In genomic region chr5:77437194-77437593, GRCh38 we compare ENCODE assay signal across 13 cellular contexts. TPM values are rescaled to one million over a fixed set of nuclear protein-coding genes. Genes with fewer than 3 reads are reported as not detected.
DNase-seq lines count a peak whose midpoint lies in the region; ATAC-seq, FAIRE-seq and TF ChIP-seq lines count a peak whose summit lies in the region.
"Had no signal": no experiment of that assay in that cellular context is flagged by ENCODE, and none has a peak within 500 bp of the region (broad histone marks: within the 10 kb centered on the region; RNA-seq: fewer than 3 reads in every experiment).

No MANE protein-coding gene starts in this region.

- peak; percentile 39 for DNase-seq in NCI-H1105 treated with DMSO at 0.1 percent for 48 hours (lab: John Stamatoyannopoulos, UW)
- no peak for DNase-seq in NCI-H1105 (lab: John Stamatoyannopoulos, UW)
- DNase-seq in NCI-H1436 treated with DMSO at 0.1 percent for 48 hours (lab: John Stamatoyannopoulos, UW): peak; percentile 9
- DNase-seq in GM12878 (ENCODE audit: low read depth, low spot score): no peak
- DNase-seq in kidney: no peak
- no peak for DNase-seq in suprapubic skin (ENCODE audit: low spot score in 2 of 2)
- no peak for DNase-seq in HK-2 (ENCODE audit: unreplicated experiment)
- DNase-seq: ACHN; activated CD4-positive, alpha-beta T cell treated with anti-CD3 and anti-CD28 coated beads for 36 hours; mammary epithelial cell; spleen had no signal

- FAIRE-seq in GM12878 (lab: Jason Lieb, UNC): no peak
- no peak for FAIRE-seq in kidney (lab: Jason Lieb, UNC)

- TF ChIP-seq RAD21 in GM12878 (IDR thresholded peaks at IDR 0.05; ENCODE audit: insufficient read depth, low read depth, low read length) (peak; percentile 63), neural cell (conservative IDR thresholded peaks at IDR 0.05) (peak; percentile 82)

- intact Hi-C loops in GM12878 (cut with micrococcal nuclease; ENCODE audit: unreplicated experiment) (loop anchor here (10.0 kb wide), 1 partner anchor 572 kb away; no protein-coding TSS in a partner anchor), kidney (cut with DNase I) (no loop called here)

- H3K27ac ChIP-seq in GM12878 (ENCODE audit: control insufficient read depth, insufficient read depth): no peak overlapping the region
- no peak overlapping the region for H3K27ac ChIP-seq in neural cell (ENCODE audit: low read length)
- no peak overlapping the region for H3K27ac ChIP-seq in kidney (ENCODE audit: low read depth in 2 of 2, low read length in 2 of 2)
- no peak overlapping the region for H3K27ac ChIP-seq in suprapubic skin
- H3K27ac ChIP-seq: spleen had no signal

- H3K27me3 ChIP-seq in GM12878 (replicated peaks in 1 of 2; ENCODE audit: control insufficient read depth in 2 of 2, insufficient read depth in 2 of 2, low read length in 1 of 2) (no peaks in the 10 kb centered on the region), neural cell (ENCODE audit: insufficient read depth, low read depth, low read length) (no peaks in the 10 kb centered on the region), suprapubic skin (no peaks in the 10 kb centered on the region)
- H3K27me3 ChIP-seq: spleen had no signal

- H3K36me3 ChIP-seq in GM12878 (ENCODE audit: control insufficient read depth in 2 of 2, insufficient read depth in 2 of 2, low read length in 1 of 2): peaks cover 1 to 12% of the 10 kb centered on the region in 2 experiments; a peak in 3 of 4 replicates
- H3K36me3 ChIP-seq in neural cell (ENCODE audit: insufficient read depth, low read length): no peaks in the 10 kb centered on the region
- H3K36me3 ChIP-seq in kidney (ENCODE audit: control insufficient read depth in 1 of 2, insufficient read depth in 2 of 2, low read length in 2 of 2): peaks cover 15 to 17% of the 10 kb centered on the region in 2 donors
- peaks cover 50% of the 10 kb centered on the region for H3K36me3 ChIP-seq in suprapubic skin

- H3K4me1 ChIP-seq in GM12878 (ENCODE audit: control insufficient read depth, insufficient read depth, low read length) (no peaks in the 10 kb centered on the region), kidney (ENCODE audit: control insufficient read depth in 1 of 2, insufficient read depth in 1 of 2, low read depth in 1 of 2, low read length in 2 of 2) (no peaks in the 10 kb centered on the region), suprapubic skin (no peaks in the 10 kb centered on the region)
- H3K4me1 ChIP-seq: spleen had no signal

- ATAC-seq in GM12878: 0 out of 3 replicates have a peak, but pooled peaks have one; percentile 40
- ATAC-seq: activated CD4-positive, alpha-beta T cell treated with anti-CD3 and anti-CD28 coated beads for 36 hours; stimulated activated effector memory CD8-positive, alpha-beta T cell treated with anti-CD3 and anti-CD28 coated beads, Interleukin-12 subunit alpha, Interleukin-12 subunit beta, amount 100 ng/mL, for 72 hours had no signal

- H3K9ac ChIP-seq in GM12878 (ENCODE audit: control insufficient read depth, insufficient read depth, low read length) (no peak overlapping the region), neural cell (ENCODE audit: low read length) (no peak overlapping the region), kidney (ENCODE audit: low read length in 2 of 2) (no peak overlapping the region)

- in situ Hi-C loops in GM12878 (cut with MboI): no loop called here

- H3F3A ChIP-seq in neural cell (ENCODE audit: insufficient read depth, low read length, poor library complexity, severe bottlenecking): no peaks in the 10 kb centered on the region

- no peak overlapping the region for H3K4me2 ChIP-seq in GM12878 (ENCODE audit: control insufficient read depth, insufficient read depth)
- H3K4me2 ChIP-seq in neural cell (ENCODE audit: low read length): no peak overlapping the region

- TF ChIP-seq POLR2A in GM12878 (IDR thresholded peaks at IDR 0.05; ENCODE audit: low read depth, low read length) (no peak), suprapubic skin (IDR thresholded peaks at IDR 0.05) (no peak)

- CTCF ChIA-PET in GM12878 (lab: Yijun Ruan, JAX): interaction anchor here (0.8 to 2.7 kb wide), 20 partner anchors 10 to 575 kb away, joined by 3 to 27 read pairs (median 4); no protein-coding TSS in a partner anchor

- H4K20me1 ChIP-seq in GM12878 (ENCODE audit: control insufficient read depth, insufficient read depth) (no peaks in the 10 kb centered on the region), neural cell (ENCODE audit: insufficient read depth) (no peaks in the 10 kb centered on the region)

- WGBS in GM12878 (ENCODE audit: insufficient coverage, insufficient replicate concordance, low lambda C conversion rate, missing lambda C conversion rate): 74% methylated on average over 5 of the region's 5 CpGs
- WGBS in suprapubic skin: 79% methylated on average over 5 of the region's 5 CpGs

- H3K79me2 ChIP-seq in GM12878 (ENCODE audit: control insufficient read depth, insufficient read depth, low read length): no peaks in the 10 kb centered on the region
- no peaks in the 10 kb centered on the region for H3K79me2 ChIP-seq in neural cell (replicated peaks; ENCODE audit: insufficient read depth, low read length)

- SMC1A ChIA-PET in GM12878 (lab: Charles Lee; ENCODE audit: uncharacterized antibody, unreplicated experiment): interaction anchor here (0.7 to 3.1 kb wide), 14 partner anchors 10 to 723 kb away, joined by 3 to 21 read pairs (median 4); partner anchors contain the start of gene WDR41

- no peaks in the 10 kb centered on the region for H3K9me2 ChIP-seq in neural cell (ENCODE audit: insufficient read depth, low read length)

- BruUV-seq in GM12878 (replicated peaks; lab: Mats Ljungman, UMichigan): no TSS peak

- H3K9me3 ChIP-seq in GM12878 (replicated peaks; ENCODE audit: control insufficient read depth, insufficient read depth, low read length) (no peaks in the 10 kb centered on the region), neural cell (ENCODE audit: low read length) (no peaks in the 10 kb centered on the region), kidney (ENCODE audit: control insufficient read depth in 1 of 2, low read length in 2 of 2) (no peaks in the 10 kb centered on the region), suprapubic skin (no peaks in the 10 kb centered on the region)
- H3K9me3 ChIP-seq: spleen had no signal

- H2AFZ ChIP-seq in GM12878 (ENCODE audit: control insufficient read depth, low read depth, low read length) (no peak overlapping the region), neural cell (ENCODE audit: low read depth, low read length) (no peak overlapping the region)

- RAD21 ChIA-PET in GM12878 (lab: Charles Lee; ENCODE audit: unreplicated experiment): interaction anchor here (0.8 to 2.4 kb wide), 9 partner anchors 10 to 308 kb away, joined by 3 to 9 read pairs (median 6); partner anchors contain the start of gene WDR41

- TF ChIP-seq EP300 in GM12878 (IDR thresholded peaks at IDR 0.05; ENCODE audit: borderline replicate concordance in 1 of 2, control insufficient read depth in 1 of 2, low read depth in 2 of 2, low read length in 2 of 2) (no peak), neural cell (conservative IDR thresholded peaks at IDR 0.05; ENCODE audit: poor library complexity, severe bottlenecking) (no peak), suprapubic skin (IDR thresholded peaks at IDR 0.05) (no peak)

- TF ChIP-seq CTCF in GM12878 (IDR thresholded peaks at IDR 0.05 in 2 of 3, conservative IDR thresholded peaks at IDR 0.05 in 1 of 3; ENCODE audit: control insufficient read depth in 2 of 3, extremely low read depth in 1 of 3, insufficient read depth in 1 of 3, low read depth in 3 of 3, low read length in 3 of 3): peak in 2 of 3 experiments; percentile 15 to 51; a peak in 2 of 6 replicates
- peak; percentile 78 for TF ChIP-seq CTCF in neural cell (IDR thresholded peaks at IDR 0.05; ENCODE audit: poor library complexity, severe bottlenecking)
- TF ChIP-seq CTCF in kidney (IDR thresholded peaks at IDR 0.05; ENCODE audit: borderline replicate concordance, extremely low read depth, insufficient read depth): no peak
- TF ChIP-seq CTCF in suprapubic skin (IDR thresholded peaks at IDR 0.05): no peak

- H3K4me3 ChIP-seq in GM12878 (no peak overlapping the region), neural cell (ENCODE audit: low read length) (no peak overlapping the region), kidney (ENCODE audit: low read length in 2 of 2) (no peak overlapping the region), suprapubic skin (no peak overlapping the region)
- H3K4me3 ChIP-seq: spleen had no signal

- POLR2A ChIA-PET in GM12878 (lab: Charles Lee): no interaction called here

TF ChIP-seq in GM12878, 131 proteins besides CTCF, POLR2A, EP300 and RAD21 (continues in another document):
- TF ChIP-seq CREM (IDR thresholded peaks at IDR 0.05; ENCODE audit: low read depth) (no peak), SMC3 (IDR thresholded peaks at IDR 0.05; ENCODE audit: borderline replicate concordance, low read length) (peak; percentile 51; the same call in 1 of the 2 replicates)

TF ChIP-seq in neural cell, 6 proteins besides CTCF, POLR2A, EP300 and RAD21 (continues in another document):
- TF ChIP-seq EZH2 (IDR thresholded peaks at IDR 0.05; ENCODE audit: borderline replicate concordance, insufficient read depth, low read length, poor library complexity, severe bottlenecking) (no peak), MXI1 (conservative IDR thresholded peaks at IDR 0.05; ENCODE audit: poor library complexity, severe bottlenecking) (no peak), POLR2AphosphoS5 (IDR thresholded peaks at IDR 0.05) (no peak), TAF1 (IDR thresholded peaks at IDR 0.05; ENCODE audit: low read depth) (no peak)

RNA-seq across cellular contexts. Expression of gene WDR41, which starts 54.9 kb away (rescaled TPM):
- 157 and 170 TPM in 2 replicates for total RNA-seq in GM12878 (2013; cell fraction: nucleolus; rRNA removed)
- total RNA-seq in GM12878 (2014; rRNA removed): 86.0 and 94.8 TPM in 2 replicates
- total RNA-seq in GM12878 (2014; rRNA removed; fragmentation: Illumina TruSeq; extraction: Trizol): 70.3 and 71.1 TPM in 2 replicates
- 67.5 and 74.0 TPM in 2 replicates for total RNA-seq in GM12878 (2021)
- 71.2 TPM for polyA plus RNA-seq in GM12878 (2011; ENCODE audit: low read depth)
- 124 and 175 TPM in 2 replicates for polyA plus RNA-seq in GM12878 (2011; rRNA removed)
- 66.5 and 87.5 TPM in 2 replicates for polyA plus RNA-seq in GM12878 (2011; cell fraction: cytosol; rRNA removed)
- polyA plus RNA-seq in GM12878 (2011; cell fraction: nucleus; rRNA removed): 60.9 and 65.7 TPM in 2 replicates
- 55.6 and 56.1 TPM in 2 replicates for polyA plus RNA-seq in GM12878 (2012)
- polyA plus RNA-seq in GM12878 (2014; fragmentation: Illumina TruSeq; extraction: Trizol): 82.9 and 103 TPM in 2 replicates
- 10 to 100 TPM; 60.0 to 86.4 TPM for polyA plus RNA-seq in GM12878 (2014; fragmentation: Nextera tagmentation; extraction: Ambion mirVana)
- polyA plus RNA-seq in GM12878 (2014; rRNA removed): 61.2 and 78.2 TPM in 2 replicates
- polyA plus RNA-seq in GM12878 (2016; fragmentation: Nextera tagmentation; extraction: Ambion mirVana): 10 to 100 TPM; 89.4 to 97.6 TPM
- 80.2 and 92.5 TPM in 2 replicates for polyA minus RNA-seq in GM12878 (2011; rRNA and poly(A)+ RNA removed)
- polyA minus RNA-seq in GM12878 (2011; cell fraction: cytosol; rRNA and poly(A)+ RNA removed): 37.4 and 44.0 TPM in 2 replicates
- 58.4 and 66.6 TPM in 2 replicates for polyA minus RNA-seq in GM12878 (2011; cell fraction: nucleus; rRNA and poly(A)+ RNA removed)
- 87.6 and 95.4 TPM in 2 replicates for polyA plus RNA-seq in neural cell
- polyA minus RNA-seq in neural cell: 100 and 110 TPM in 2 replicates
- 45.2 TPM for total RNA-seq in kidney
- 16.0 TPM for polyA plus RNA-seq in kidney (ENCODE audit: insufficient read depth, low read depth, low replicate concordance)
- 10 to 100 TPM; 32.1 to 43.1 (median 39.5) TPM for total RNA-seq in suprapubic skin

Comparison
In these comparisons a context has a peak if more than half of its experiments do, and no peak if none do; other contexts are left out.
1. DNase-seq: peak in NCI-H1105 treated with DMSO at 0.1 percent for 48 hours (single experiment) and NCI-H1436 treated with DMSO at 0.1 percent for 48 hours (single experiment); none in NCI-H1105 (single experiment), GM12878 (single experiment), kidney (single experiment), suprapubic skin (0 of 2) and HK-2 (single experiment).
2. CTCF ChIP-seq: peak in GM12878 (2 of 3) and neural cell (single experiment); none in kidney (single experiment) and suprapubic skin (0 of 2).